Comparison of ENCODE assay signal across 8 cellular contexts in genomic region chr19:8610041-8610927, GRCh38. TPM values are rescaled to one million over a fixed set of nuclear protein-coding genes. Genes with fewer than 3 reads are reported as not detected.
DNase-seq lines count a peak whose midpoint lies in the region; ATAC-seq and TF ChIP-seq lines count a peak whose summit lies in the region.

TSS of gene ADAMTS10 (minus strand) at chr19:8610715. CDS start at chr19:8605710, 5,005 bp downstream.

- DNase-seq in HCT116 (ENCODE audit: low read depth, low spot score) (no peak), mesothelial cell of epicardium (ENCODE audit: low spot score in 2 of 2, unreplicated experiment in 2 of 2) (peak; percentile 56 to 72), AML-193 (lab: John Stamatoyannopoulos, UW) (no peak), T1000 (lab: John Stamatoyannopoulos, UW) (no peak)
- DNase-seq in activated CD4-positive, alpha-beta T cell treated with anti-CD3 and anti-CD28 coated beads for 48 hours: peak; percentile 39

- no peaks in the 10 kb centered on the region for H3K9me2 ChIP-seq in HCT116 (ENCODE audit: insufficient read depth)

- RAD21 ChIA-PET in HCT116 (lab: Charles Lee; ENCODE audit: low non-redundant PET in 1 of 2, low total read pairs in 2 of 2, uncharacterized antibody in 2 of 2, unreplicated experiment in 2 of 2): no interaction called here

- 1% methylated on average over 74 of the region's 74 CpGs for WGBS in ectodermal cell, 2 experiments

- intact Hi-C loops in HCT116 (cut with micrococcal nuclease): no loop called here

- H3K9me3 ChIP-seq in HCT116 (ENCODE audit: control insufficient read depth in 1 of 2, insufficient read depth in 1 of 2, low read depth in 1 of 2, low read length in 2 of 2) (no peaks in the 10 kb centered on the region), ectodermal cell (ENCODE audit: control insufficient read depth, low read length) (no peaks in the 10 kb centered on the region), stomach smooth muscle (ENCODE audit: control insufficient read depth in 2 of 2, low read length in 2 of 2) (no peaks in the 10 kb centered on the region)

- H3K27ac Mint-ChIP-seq in mesothelial cell of epicardium: peak within 1 kb of the TSS; percentile 93

- no peak for TF ChIP-seq RAD21 in HCT116 (IDR thresholded peaks at IDR 0.05; ENCODE audit: low read depth)

- POLR2A ChIA-PET in HCT116 (lab: Charles Lee): no interaction called here

- no peaks in the 10 kb centered on the region for H4K20me1 ChIP-seq in HCT116 (ENCODE audit: insufficient read depth)

- H3K79me2 ChIP-seq in HCT116 (ENCODE audit: insufficient read depth, low read length): no peaks in the 10 kb centered on the region

- peak within 1 kb of the TSS; percentile 97 for H3K4me2 ChIP-seq in HCT116 (ENCODE audit: low read length)

- CTCF ChIA-PET in HCT116 (lab: Charles Lee): no interaction called here

- BruUV-seq in HCT116 (replicated peaks; lab: Mats Ljungman, UMichigan): TSS peak; percentile 69

- H3K27ac ChIP-seq in HCT116 (ENCODE audit: low read depth, low read length): peak within 1 kb of the TSS; percentile 86
- peak within 1 kb of the TSS; percentile 76 for H3K27ac ChIP-seq in ectodermal cell (ENCODE audit: insufficient read depth, low read depth, low read length, poor library complexity, severe bottlenecking)
- H3K27ac ChIP-seq in stomach smooth muscle (ENCODE audit: low read length): no peak within 1 kb of the TSS

- peaks cover 32% of the 10 kb centered on the region for H3K4me1 Mint-ChIP-seq in mesothelial cell of epicardium

- H3K27me3 ChIP-seq in HCT116 (ENCODE audit: insufficient read depth, low read length) (no peaks in the 10 kb centered on the region), ectodermal cell (ENCODE audit: control insufficient read depth, insufficient read depth, low read length, poor library complexity, severe bottlenecking) (no peaks in the 10 kb centered on the region), stomach smooth muscle (ENCODE audit: control insufficient read depth in 1 of 2, insufficient read depth in 2 of 2, low read length in 2 of 2) (peaks cover 0 to 3% of the 10 kb centered on the region in 2 donors)

- ATAC-seq in HCT116: peak; percentile 35
- no peak for ATAC-seq in GM18517 (IDR thresholded peaks at IDR 0.05; ENCODE audit: unreplicated experiment)

- no peak for TF ChIP-seq POLR2A in HCT116 (IDR thresholded peaks at IDR 0.05; ENCODE audit: borderline replicate concordance, extremely low read depth, insufficient read depth, insufficient read length)

- H3K36me3 ChIP-seq in HCT116 (ENCODE audit: control insufficient read depth in 1 of 2, insufficient read depth in 2 of 2, low read length in 2 of 2) (no peaks in the 10 kb centered on the region), ectodermal cell (ENCODE audit: control insufficient read depth, insufficient read depth, low read length) (no peaks in the 10 kb centered on the region), stomach smooth muscle (ENCODE audit: control insufficient read depth in 2 of 2, insufficient read depth in 2 of 2, low read length in 2 of 2) (no peaks in the 10 kb centered on the region)

- TF ChIP-seq CTCF in HCT116 (IDR thresholded peaks at IDR 0.05 in 2 of 3, conservative IDR thresholded peaks at IDR 0.05 in 1 of 3; ENCODE audit: borderline replicate concordance in 1 of 3, insufficient read depth in 1 of 3, low read depth in 2 of 3, low read length in 2 of 3): no peak
- no peak for TF ChIP-seq CTCF in mesothelial cell of epicardium (IDR thresholded peaks at IDR 0.05; ENCODE audit: unreplicated experiment)

- H2AFZ ChIP-seq in HCT116 (ENCODE audit: low read depth, low read length, poor library complexity, severe bottlenecking): peak within 1 kb of the TSS; percentile 28

- H3K4me3 ChIP-seq in HCT116 (replicated peaks in 1 of 2; ENCODE audit: low read depth in 1 of 2, low read length in 2 of 2): peak within 1 kb of the TSS; percentile 70 to 79
- H3K4me3 ChIP-seq in ectodermal cell (ENCODE audit: insufficient read depth, low read depth, low read length): peak within 1 kb of the TSS; percentile 46
- H3K4me3 ChIP-seq in stomach smooth muscle (ENCODE audit: low read length in 2 of 2): peak within 1 kb of the TSS; percentile 72 to 90

- no peaks in the 10 kb centered on the region for H3K9me3 Mint-ChIP-seq in mesothelial cell of epicardium

- H3K9ac ChIP-seq in HCT116 (ENCODE audit: low read length) (peak within 1 kb of the TSS; percentile 73), stomach smooth muscle (ENCODE audit: low read length in 2 of 2) (peak within 1 kb of the TSS; percentile 82 to 85)

- peak within 1 kb of the TSS; percentile 94 for H3K4me3 Mint-ChIP-seq in mesothelial cell of epicardium

- H3K4me1 ChIP-seq in HCT116 (ENCODE audit: control insufficient read depth in 1 of 2, insufficient read depth in 2 of 2, low read length in 2 of 2): peaks cover 10 to 31% of the 10 kb centered on the region in 2 experiments
- peaks cover 13% of the 10 kb centered on the region for H3K4me1 ChIP-seq in ectodermal cell (ENCODE audit: control insufficient read depth, insufficient read depth, low read length)
- peaks cover 28% of the 10 kb centered on the region for H3K4me1 ChIP-seq in stomach smooth muscle (ENCODE audit: control insufficient read depth, insufficient read depth, low read length)

- peaks cover 22% of the 10 kb centered on the region for H3K36me3 Mint-ChIP-seq in mesothelial cell of epicardium

- H3K27me3 Mint-ChIP-seq in mesothelial cell of epicardium (ENCODE audit: low read depth): no peaks in the 10 kb centered on the region

TF ChIP-seq in HCT116, 20 proteins besides CTCF, POLR2A, EP300 and RAD21:
- TF ChIP-seq ZFX (IDR thresholded peaks at IDR 0.05) (0 out of 2 replicates have a peak, but pooled peaks have one; percentile 37), JUND (IDR thresholded peaks at IDR 0.05) (no peak), MAX (IDR thresholded peaks at IDR 0.05) (peak; percentile 41), ELF1 (IDR thresholded peaks at IDR 0.05; ENCODE audit: borderline replicate concordance, low read depth) (no peak), POLR2AphosphoS5 (IDR thresholded peaks at IDR 0.05; ENCODE audit: low read depth, low read length) (peak; percentile 18; the same call in 1 of the 2 replicates)

RNA-seq across cellular contexts. Expression of gene ADAMTS10, which starts in this region (rescaled TPM):
- total RNA-seq in HCT116 (2021; ENCODE audit: unreplicated experiment) (10.2 TPM), mesothelial cell of epicardium (176 to 182 TPM (median 179 TPM) in 3 replicates)
- 8.4 TPM in 2 replicates for polyA plus RNA-seq in HCT116 (2012)
- polyA plus RNA-seq in ectodermal cell (2013, experiment 1 of 4): 19.8 TPM
- 24.1 TPM for polyA plus RNA-seq in ectodermal cell (2013, experiment 2 of 4)
- polyA plus RNA-seq in ectodermal cell (2013, experiment 3 of 4): 18.2 TPM
- polyA plus RNA-seq in ectodermal cell (2013, experiment 4 of 4): 17.6 TPM

Comparison
In these comparisons a context has a peak if more than half of its experiments do, and no peak if none do; other contexts are left out.
1. RNA of gene ADAMTS10 (total RNA-seq): 176 to 182 TPM in mesothelial cell of epicardium; 10.2 TPM in HCT116 (single experiment); every median in the first group is over 10 times any median in the second.
2. DNase-seq: peak in activated CD4-positive, alpha-beta T cell treated with anti-CD3 and anti-CD28 coated beads for 48 hours (single experiment) and mesothelial cell of epicardium (2 of 2); none in HCT116 (single experiment), AML-193 (0 of 2) and T1000 (single experiment).
3. Peak in every context shown above with its lines, with median percentiles within 50 percentile points of each other: H3K4me3 ChIP-seq.